In genomic region chr7:2093841-2094220, GRCh38 we compare ENCODE assay signal across 20 cellular contexts.
"Had no signal": no experiment of that assay in that cellular context is flagged by ENCODE, and none has a peak within 500 bp of the region (broad histone marks: within the 10 kb centered on the region; RNA-seq: fewer than 3 reads in every experiment).

No MANE protein-coding gene starts in this region.

- DNase-seq: activated CD4-positive, alpha-beta memory T cell treated with anti-CD3 and anti-CD28 coated beads for 36 hours; activated CD4-positive, alpha-beta T cell treated with anti-CD3 and anti-CD28 coated beads for 36 hours; activated naive CD4-positive, alpha-beta T cell; activated naive CD8-positive, alpha-beta T cell treated with anti-CD3 and anti-CD28 coated beads for 36 hours; activated T-cell treated with anti-CD3 and anti-CD28 coated beads for 4 hours; brain microvascular endothelial cell; colonic mucosa; erythroblast; head of caudate nucleus; left ventricle myocardium superior; naive thymus-derived CD8-positive, alpha-beta T cell; sigmoid colon; stimulated activated CD4-positive, alpha-beta T cell treated with anti-CD3 and anti-CD28 coated beads, Interleukin-4, amount 100 ng/mL, for 4 hours; upper lobe of right lung had no signal

- H3K27ac Mint-ChIP-seq: activated CD4-positive, alpha-beta memory T cell treated with anti-CD3 and anti-CD28 coated beads for 36 hours; activated CD4-positive, alpha-beta T cell treated with anti-CD3 and anti-CD28 coated beads for 36 hours; activated naive CD8-positive, alpha-beta T cell treated with anti-CD3 and anti-CD28 coated beads for 36 hours; activated T-helper 17 cell treated with anti-CD3 and anti-CD28 coated beads, Interleukin-2, amount 50 U/mL, for 72 hours; memory B cell; stimulated activated memory B cell treated with anti-CD40 and anti-IgM and Interleukin-4, amounts not matched to agents 10 μg/mL and 1 μg/mL and 100 μg/mL, for 72 hours had no signal

- H3K36me3 ChIP-seq: brain microvascular endothelial cell, colonic mucosa, sigmoid colon, upper lobe of right lung had no signal

- H3K36me3 Mint-ChIP-seq: naive thymus-derived CD8-positive, alpha-beta T cell had no signal

- H3K27me3 ChIP-seq: brain microvascular endothelial cell, colonic mucosa, sigmoid colon, upper lobe of right lung had no signal

- H3K27me3 Mint-ChIP-seq: activated CD4-positive, alpha-beta memory T cell treated with anti-CD3 and anti-CD28 coated beads for 36 hours; activated CD4-positive, alpha-beta T cell treated with anti-CD3 and anti-CD28 coated beads for 36 hours; activated naive CD8-positive, alpha-beta T cell treated with anti-CD3 and anti-CD28 coated beads for 36 hours; activated T-helper 17 cell treated with anti-CD3 and anti-CD28 coated beads, Interleukin-2, amount 50 U/mL, for 72 hours; central memory CD8-positive, alpha-beta T cell; memory B cell; naive thymus-derived CD8-positive, alpha-beta T cell; stimulated activated memory B cell treated with anti-CD40 and anti-IgM and Interleukin-4, amounts not matched to agents 10 μg/mL and 1 μg/mL and 100 μg/mL, for 72 hours had no signal

- H3K27ac ChIP-seq: brain microvascular endothelial cell, colonic mucosa, sigmoid colon, upper lobe of right lung had no signal

- H3K9me3 Mint-ChIP-seq: activated CD4-positive, alpha-beta memory T cell treated with anti-CD3 and anti-CD28 coated beads for 36 hours; activated naive CD8-positive, alpha-beta T cell treated with anti-CD3 and anti-CD28 coated beads for 36 hours; activated T-helper 17 cell treated with anti-CD3 and anti-CD28 coated beads, Interleukin-2, amount 50 U/mL, for 72 hours; central memory CD8-positive, alpha-beta T cell; memory B cell; naive thymus-derived CD8-positive, alpha-beta T cell; stimulated activated memory B cell treated with anti-CD40 and anti-IgM and Interleukin-4, amounts not matched to agents 10 μg/mL and 1 μg/mL and 100 μg/mL, for 72 hours had no signal

- ATAC-seq: activated CD4-positive, alpha-beta T cell treated with anti-CD3 and anti-CD28 coated beads for 36 hours; activated T-helper 17 cell treated with anti-CD3 and anti-CD28 coated beads, Interleukin-2, amount 50 U/mL, for 72 hours; left ventricle myocardium superior; naive thymus-derived CD8-positive, alpha-beta T cell; stimulated activated memory B cell treated with anti-CD40 and anti-IgM and Interleukin-4, amounts not matched to agents 10 μg/mL and 1 μg/mL and 100 μg/mL, for 72 hours had no signal

- H3K4me3 Mint-ChIP-seq: activated CD4-positive, alpha-beta memory T cell treated with anti-CD3 and anti-CD28 coated beads for 36 hours; activated CD4-positive, alpha-beta T cell treated with anti-CD3 and anti-CD28 coated beads for 36 hours; activated naive CD8-positive, alpha-beta T cell treated with anti-CD3 and anti-CD28 coated beads for 36 hours; activated T-helper 17 cell treated with anti-CD3 and anti-CD28 coated beads, Interleukin-2, amount 50 U/mL, for 72 hours; central memory CD8-positive, alpha-beta T cell; memory B cell; stimulated activated memory B cell treated with anti-CD40 and anti-IgM and Interleukin-4, amounts not matched to agents 10 μg/mL and 1 μg/mL and 100 μg/mL, for 72 hours had no signal

- H3K4me1 Mint-ChIP-seq: activated T-helper 17 cell treated with anti-CD3 and anti-CD28 coated beads, Interleukin-2, amount 50 U/mL, for 72 hours had no signal

- H3K9me3 ChIP-seq: colonic mucosa, sigmoid colon, upper lobe of right lung had no signal

- H3K4me3 ChIP-seq: colonic mucosa, sigmoid colon, upper lobe of right lung had no signal

- H3K4me1 ChIP-seq: colonic mucosa, sigmoid colon, upper lobe of right lung had no signal

- FAIRE-seq: endometrium, frontal cortex had no signal
